ENCODE assay signal across 20 cellular contexts in the genomic region with DNA sequence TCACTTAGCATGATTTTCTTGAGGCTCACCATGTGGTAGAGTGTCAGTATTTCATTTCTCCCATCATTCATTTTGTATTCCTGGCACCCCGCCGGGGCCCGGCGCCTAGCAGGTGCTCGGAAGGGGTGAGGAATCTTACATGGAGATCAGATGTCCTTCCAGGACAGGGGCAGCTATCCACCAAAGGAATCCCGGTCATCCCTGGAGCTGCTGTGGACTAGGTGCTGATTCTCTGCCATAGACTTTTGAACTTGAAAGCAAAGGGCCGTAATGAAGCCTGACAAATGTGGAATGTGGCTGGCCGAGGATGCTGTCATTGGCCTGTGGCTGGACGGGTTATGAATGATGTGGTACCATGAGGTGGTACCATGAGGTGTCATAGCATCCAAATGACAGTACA. TPM values are rescaled to one million over a fixed set of nuclear protein-coding genes. Genes with fewer than 3 reads are reported as not detected.
DNase-seq lines count a peak whose midpoint lies in the region; ATAC-seq and TF ChIP-seq lines count a peak whose summit lies in the region.
"Had no signal": no experiment of that assay in that cellular context is flagged by ENCODE, and none has a peak within 500 bp of the region (broad histone marks: within the 10 kb centered on the region; RNA-seq: fewer than 3 reads in every experiment).

No MANE protein-coding gene starts in this region.

- H3K36me3 ChIP-seq in BLaER1 treated with 17β-estradiol and CSF1 and Interleukin-3, amounts not matched to agents 10 nM and 100 nM = peaks cover 0 to 29% (median 15%) of the 10 kb centered on the region in 11 experiments; a peak in 11 of 22 replicates
- H3K36me3 ChIP-seq in trophoblast cell (ENCODE audit: control insufficient read depth in 1 of 2, insufficient read depth in 2 of 2, low read length in 2 of 2) (no peaks in the 10 kb centered on the region), MM.1S (replicated peaks; ENCODE audit: insufficient read depth, low read length) (no peaks in the 10 kb centered on the region)
- H3K36me3 ChIP-seq: heart right ventricle, uterus had no signal

- peaks cover 0 to 11% (median 0%) of the 10 kb centered on the region in 11 experiments; a peak in 4 of 22 replicates for H3K27me3 ChIP-seq in BLaER1 treated with 17β-estradiol and CSF1 and Interleukin-3, amounts not matched to agents 10 nM and 100 nM
- H3K27me3 ChIP-seq in trophoblast cell (ENCODE audit: insufficient read depth, low read length) (no peaks in the 10 kb centered on the region), MM.1S (replicated peaks; ENCODE audit: insufficient read depth, low read length) (peaks cover 20% of the 10 kb centered on the region)
- H3K27me3 ChIP-seq: uterus had no signal

- no peak overlapping the region for H3K18ac ChIP-seq in trophoblast cell (ENCODE audit: low read length)

- no peak overlapping the region for H3K23ac ChIP-seq in trophoblast cell (ENCODE audit: low read length)

- H3K4ac ChIP-seq in trophoblast cell (ENCODE audit: low read depth, low read length) = no peak overlapping the region

- peak overlapping the region; percentile 70 to 97 (median 90); a peak in 18 of 22 replicates for H3K4me2 ChIP-seq in BLaER1 treated with 17β-estradiol and CSF1 and Interleukin-3, amounts not matched to agents 10 nM and 100 nM
- H3K4me2 ChIP-seq in trophoblast cell (ENCODE audit: low read length) (no peak overlapping the region), MM.1S (ENCODE audit: low read depth, low read length) (no peak overlapping the region)

- WGBS in trophoblast cell (ENCODE audit: extremely low coverage, insufficient coverage, insufficient read length) = no CpG with 5 or more reads among the region's 9 CpGs

- in situ Hi-C loops in astrocyte of the spinal cord (cut with HindIII; ENCODE audit: low sequenced_read_pairs) = no loop called here

- DNase-seq in LHCN-M2 (ENCODE audit: low read depth) (peak; percentile 41), astrocyte of the spinal cord (ENCODE audit: low read depth, low spot score) (peak; percentile 25), trophoblast cell (peak; percentile 91 to 92), NCI-H187 (lab: John Stamatoyannopoulos, UW) (no peak), MM.1S (no peak), pons (ENCODE audit: low spot score) (no peak)
- DNase-seq: activated CD4-positive, alpha-beta T cell treated with anti-CD3 and anti-CD28 coated beads, Interleukin-2, amount 10 ng/mL, durations not matched to agents 7 days and 5 days; activated CD8-positive, alpha-beta memory T cell treated with anti-CD3 and anti-CD28 coated beads, Interleukin-2, amount 50 U/mL, for 4 hours; CD4-positive, alpha-beta memory T cell; DMS79 treated with DMSO at 0.1 percent for 48 hours; heart right ventricle; left ventricle myocardium superior; mucosa of descending colon; NCI-H1436; NCI-H524 treated with DMSO at 0.1 percent for 48 hours; Right ventricle myocardium superior; uterus had no signal

- H3K14ac ChIP-seq in trophoblast cell (ENCODE audit: low read length) = no peak overlapping the region

- TF ChIP-seq CTCF in astrocyte of the spinal cord (IDR thresholded peaks at IDR 0.05; ENCODE audit: low read depth, low read length) (no peak), MM.1S (IDR thresholded peaks at IDR 0.05; ENCODE audit: low read length) (no peak)

- H2BK12ac ChIP-seq in trophoblast cell (ENCODE audit: low read length) = no peak overlapping the region

- H4K12ac ChIP-seq in trophoblast cell (ENCODE audit: low read depth, low read length) = no peak overlapping the region

- H3K9me2 ChIP-seq in MM.1S (replicated peaks; ENCODE audit: insufficient read depth, low read length) = no peaks in the 10 kb centered on the region

- H2AK5ac ChIP-seq in trophoblast cell (ENCODE audit: low read length) = no peak overlapping the region

- H3K4me3 ChIP-seq in BLaER1 treated with 17β-estradiol and CSF1 and Interleukin-3, amounts not matched to agents 10 nM and 100 nM = no peak overlapping the region
- H3K4me3 ChIP-seq in astrocyte of the spinal cord (ENCODE audit: low read depth, low read length) = no peak overlapping the region
- H3K4me3 ChIP-seq in trophoblast cell (ENCODE audit: low read depth, low read length) = no peak overlapping the region
- H3K4me3 ChIP-seq in MM.1S (ENCODE audit: low read length) = no peak overlapping the region
- H3K4me3 ChIP-seq: heart right ventricle, mucosa of descending colon, uterus had no signal

- H2BK5ac ChIP-seq in trophoblast cell (ENCODE audit: low read depth, low read length, poor library complexity) = no peak overlapping the region

- no peak for ATAC-seq in GM18907 (IDR thresholded peaks at IDR 0.05; ENCODE audit: unreplicated experiment)
- ATAC-seq: HCT116, heart right ventricle, left ventricle myocardium superior, mucosa of descending colon had no signal

- no peaks in the 10 kb centered on the region for H3K79me2 ChIP-seq in trophoblast cell (ENCODE audit: control insufficient read depth, insufficient read depth, low read length, poor library complexity)
- H3K79me2 ChIP-seq in MM.1S (ENCODE audit: low read length) = peaks cover 11% of the 10 kb centered on the region

- H3K9me3 ChIP-seq in BLaER1 treated with 17β-estradiol and CSF1 and Interleukin-3, amounts not matched to agents 10 nM and 100 nM (replicated peaks in 1 of 11) = no peaks in the 10 kb centered on the region
- H3K9me3 ChIP-seq in trophoblast cell (ENCODE audit: insufficient read depth, low read depth, low read length) (peaks cover 2% of the 10 kb centered on the region), MM.1S (replicated peaks; ENCODE audit: insufficient read depth, low read length) (no peaks in the 10 kb centered on the region)
- H3K9me3 ChIP-seq: heart right ventricle, mucosa of descending colon, uterus had no signal

- H3K27ac ChIP-seq in BLaER1 treated with 17β-estradiol and CSF1 and Interleukin-3, amounts not matched to agents 10 nM and 100 nM = peak overlapping the region in 1 of 11 experiments; percentile 15; a peak in 1 of 22 replicates
- H3K27ac ChIP-seq in trophoblast cell (ENCODE audit: low read depth, low read length) (no peak overlapping the region), MM.1S (ENCODE audit: low read length) (no peak overlapping the region)
- H3K27ac ChIP-seq: heart right ventricle, uterus had no signal

- no peak overlapping the region for H4K91ac ChIP-seq in trophoblast cell (ENCODE audit: low read depth, low read length)

- H4K20me1 ChIP-seq in BLaER1 treated with 17β-estradiol and CSF1 and Interleukin-3, amounts not matched to agents 10 nM and 100 nM = peaks cover 0 to 50% (median 5%) of the 10 kb centered on the region in 11 experiments; a peak in 6 of 22 replicates
- no peaks in the 10 kb centered on the region for H4K20me1 ChIP-seq in MM.1S (ENCODE audit: insufficient read depth, low read length)

- H2AFZ ChIP-seq in trophoblast cell (ENCODE audit: insufficient read depth, low read length, poor library complexity) (no peak overlapping the region), MM.1S (ENCODE audit: low read length) (no peak overlapping the region)

- peaks cover 32 to 69% (median 61%) of the 10 kb centered on the region in 10 experiments for H3K4me1 ChIP-seq in BLaER1 treated with 17β-estradiol and CSF1 and Interleukin-3, amounts not matched to agents 10 nM and 100 nM
- H3K4me1 ChIP-seq in trophoblast cell (ENCODE audit: control insufficient read depth in 1 of 2, insufficient read depth in 2 of 2, low read length in 2 of 2) = peaks cover 3 to 7% of the 10 kb centered on the region in 2 experiments
- H3K4me1 ChIP-seq in MM.1S (ENCODE audit: low read length) = 0 out of 2 replicates have a peak, but pooled peaks cover 3% of the 10 kb centered on the region
- H3K4me1 ChIP-seq: uterus had no signal

- H4K8ac ChIP-seq in trophoblast cell (ENCODE audit: low read depth, low read length) = no peak overlapping the region

- H3K9ac ChIP-seq in BLaER1 treated with 17β-estradiol and CSF1 and Interleukin-3, amounts not matched to agents 10 nM and 100 nM = peak overlapping the region in 2 of 11 experiments; percentile 3 to 34; a peak in 1 of 22 replicates
- H3K9ac ChIP-seq in trophoblast cell (ENCODE audit: low read length) (no peak overlapping the region), MM.1S (ENCODE audit: low read length) (no peak overlapping the region)

- peaks cover 6% of the 10 kb centered on the region for H3K79me1 ChIP-seq in trophoblast cell (ENCODE audit: low read length)

- H2BK120ac ChIP-seq in trophoblast cell (ENCODE audit: insufficient read depth, low read length, poor library complexity) = no peak overlapping the region

- H3F3A ChIP-seq in MM.1S (ENCODE audit: insufficient read depth, low read length) = no peaks in the 10 kb centered on the region

RNA-seq across cellular contexts. Expression of a gene that starts 2.4 kb away (rescaled TPM):
- 2.3 and 3.8 TPM in 2 replicates for total RNA-seq in LHCN-M2 (2014; rRNA removed)
- 5.3 TPM for polyA plus RNA-seq in LHCN-M2 (2012)
- polyA plus RNA-seq in trophoblast cell (2013) = 0.59 and 0.82 TPM in 2 replicates
- polyA plus RNA-seq: CD4-positive, alpha-beta memory T cell had no signal

RNA-seq across cellular contexts. Expression of a gene that starts 33.1 kb away (rescaled TPM):
- 49.9 and 50.7 TPM in 2 replicates for total RNA-seq in LHCN-M2 (2014; rRNA removed)
- 23.1 TPM for polyA plus RNA-seq in LHCN-M2 (2012)
- 25.2 and 26.2 TPM in 2 replicates for polyA plus RNA-seq in trophoblast cell (2013)

Comparison
In these comparisons a context has a peak if more than half of its experiments do, and no peak if none do; other contexts are left out.
1. H3K4me2 ChIP-seq: peak in BLaER1 treated with 17β-estradiol and CSF1 and Interleukin-3, amounts not matched to agents 10 nM and 100 nM (11 of 11); none in trophoblast cell (single experiment) and MM.1S (single experiment).
2. DNase-seq: peak in LHCN-M2 (single experiment), astrocyte of the spinal cord (single experiment) and trophoblast cell (2 of 2); none in NCI-H187 (0 of 2), MM.1S (single experiment) and pons (single experiment).